In genomic region chr14:65954915-65955314, GRCh38 we compare ENCODE assay signal across 21 cellular contexts.
"Had no signal": no experiment of that assay in that cellular context is flagged by ENCODE, and none has a peak within 500 bp of the region (broad histone marks: within the 10 kb centered on the region; RNA-seq: fewer than 3 reads in every experiment).

No MANE protein-coding gene starts in this region.

- H3K27me3 ChIP-seq: MG63 had no signal

- DNase-seq: Karpas-422; KBM-7; MG63; NCI-H1092; NCI-H1105 treated with DMSO at 0.1 percent for 48 hours; NCI-H1417 treated with DMSO at 0.1 percent for 48 hours; NCI-H1694; NCI-H187 treated with DMSO at 0.1 percent for 48 hours; NCI-H2029 treated with DMSO at 0.1 percent for 48 hours; NCI-H2171; NCI-H524; NCI-H526 treated with DMSO at 0.1 percent for 48 hours; NCI-H748 treated with DMSO at 0.1 percent for 48 hours; NK-92 treated with Interleukin-12 subunit alpha and Interleukin-12 subunit beta, amount 100 ng/mL, for 24 hours; PC-3; SHP77; SK-N-SH; SW 1271; T-cell had no signal

- H3K4me2 ChIP-seq: SK-N-SH had no signal

- H3K9me2 ChIP-seq: SK-N-SH had no signal

- H3K4me3 ChIP-seq: MG63 had no signal

- H3K36me3 ChIP-seq: MG63 had no signal

- H3K9ac ChIP-seq: SK-N-SH had no signal

- H3K9me3 ChIP-seq: MG63, SK-N-SH had no signal

- H3K27ac ChIP-seq: HL-60, RWPE1 had no signal
